In the genomic region with DNA sequence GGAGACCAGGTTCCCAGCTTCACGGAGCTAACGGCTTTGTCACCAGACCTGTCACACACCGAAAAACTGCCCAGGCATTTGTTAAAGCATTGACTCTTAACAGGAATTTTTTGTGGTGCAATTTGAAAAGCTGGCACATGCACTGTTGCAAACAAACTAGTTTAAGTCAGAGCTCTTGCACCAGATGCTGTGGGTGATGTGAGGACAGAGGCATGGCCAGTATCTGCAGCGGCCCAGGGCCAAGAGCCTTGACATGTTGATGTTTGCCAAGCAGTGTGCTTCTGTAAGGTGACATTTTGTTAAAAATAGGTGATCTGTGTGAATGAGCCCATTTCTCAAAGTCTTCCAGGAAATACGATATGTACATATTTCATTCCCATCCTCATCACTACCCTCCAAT, we compare ENCODE assay signal across 16 cellular contexts.
DNase-seq lines count a peak whose midpoint lies in the region; ATAC-seq and TF ChIP-seq lines count a peak whose summit lies in the region.
"Had no signal": no experiment of that assay in that cellular context is flagged by ENCODE, and none has a peak within 500 bp of the region (broad histone marks: within the 10 kb centered on the region; RNA-seq: fewer than 3 reads in every experiment).

No MANE protein-coding gene starts in this region.

- H3K4me3 ChIP-seq in mesendoderm (ENCODE audit: low read length) (no peak overlapping the region), A673 (ENCODE audit: low read depth, low read length, poor library complexity, severe bottlenecking) (no peak overlapping the region)
- H3K4me3 ChIP-seq: A549 had no signal

- no peaks in the 10 kb centered on the region for H3K79me1 ChIP-seq in mesendoderm (ENCODE audit: low read length)

- H3K23ac ChIP-seq in mesendoderm (ENCODE audit: low read length) = no peak overlapping the region

- H3K79me2 ChIP-seq in mesendoderm (ENCODE audit: control insufficient read depth, insufficient read depth, low read length) = no peaks in the 10 kb centered on the region

- no peak overlapping the region for H4K8ac ChIP-seq in mesendoderm (ENCODE audit: low read depth, low read length)

- H2BK5ac ChIP-seq in mesendoderm (ENCODE audit: low read length) = no peak overlapping the region

- WGBS in mesendoderm (ENCODE audit: extremely low coverage, insufficient coverage, low lambda C conversion rate) = no CpG with 5 or more reads among the region's 5 CpGs

- H2BK120ac ChIP-seq in mesendoderm (ENCODE audit: low read depth, low read length) = no peak overlapping the region

- no peak overlapping the region for H3K4me2 ChIP-seq in mesendoderm (ENCODE audit: low read length)
- H3K4me2 ChIP-seq: A549, KMS-11 had no signal

- no peaks in the 10 kb centered on the region for H3K9me3 Mint-ChIP-seq in effector memory CD8-positive, alpha-beta T cell
- H3K9me3 Mint-ChIP-seq: CD4-positive, alpha-beta T cell had no signal

- H3K36me3 Mint-ChIP-seq in effector memory CD8-positive, alpha-beta T cell (ENCODE audit: insufficient read depth) = peaks cover 2% of the 10 kb centered on the region

- no peak for TF ChIP-seq CTCF in A673 (conservative IDR thresholded peaks at IDR 0.05; ENCODE audit: low read depth, low read length)

- no peaks in the 10 kb centered on the region for H3K9me3 ChIP-seq in A673 (ENCODE audit: low read depth, low read length, poor library complexity, severe bottlenecking)
- H3K9me3 ChIP-seq: A549 had no signal

- intact Hi-C loops in A673 (cut with micrococcal nuclease; ENCODE audit: unreplicated experiment) = no loop called here

- DNase-seq in AG08395 (ENCODE audit: low spot score) (peak; percentile 35), NCI-H1694 treated with DMSO at 0.1 percent for 48 hours (lab: John Stamatoyannopoulos, UW) (peak; percentile 51), fibroblast of peridontal ligament (ENCODE audit: extremely low read depth) (peak; percentile 42), islet precursor cell (peak; percentile 42), mesendoderm (no peak), A673 (ENCODE audit: low spot score) (no peak), substantia nigra (lab: John Stamatoyannopoulos, UW) (no peak)
- DNase-seq in effector memory CD8-positive, alpha-beta T cell = no peak
- DNase-seq: CD4-positive, alpha-beta T cell; GF-D8; NCI-H1092; NCI-H345; NCI-H69 had no signal

- CTCF ChIA-PET in A673 (lab: Charles Lee) = no interaction called here

- BruUV-seq in A673 (replicated peaks; lab: Mats Ljungman, UMichigan) = no TSS peak

- peaks cover 27 to 33% of the 10 kb centered on the region in 2 donors for H3K27me3 Mint-ChIP-seq in effector memory CD8-positive, alpha-beta T cell

- ATAC-seq in effector memory CD8-positive, alpha-beta T cell (replicated peaks) = no peak
- ATAC-seq: A549 had no signal

- H3K27ac Mint-ChIP-seq in effector memory CD8-positive, alpha-beta T cell = no peak overlapping the region
- H3K27ac Mint-ChIP-seq: B cell; CD4-positive, alpha-beta T cell had no signal

- H2BK15ac ChIP-seq in mesendoderm (replicated peaks; ENCODE audit: low read depth) = no peak overlapping the region

- POLR2A ChIA-PET in A673 (lab: Charles Lee; ENCODE audit: low non-redundant PET) = no interaction called here

- no peak overlapping the region for H3K9ac ChIP-seq in mesendoderm (ENCODE audit: low read length)
- H3K9ac ChIP-seq: KMS-11 had no signal

- no peak overlapping the region for H3K4me3 Mint-ChIP-seq in effector memory CD8-positive, alpha-beta T cell
- H3K4me3 Mint-ChIP-seq: B cell; CD4-positive, alpha-beta T cell had no signal

- H4K5ac ChIP-seq in mesendoderm (ENCODE audit: low read length) = no peak overlapping the region

- H3K18ac ChIP-seq in mesendoderm (ENCODE audit: low read length) = no peak overlapping the region

- H3K4me1 ChIP-seq in mesendoderm (ENCODE audit: control insufficient read depth, low read depth, low read length) (no peaks in the 10 kb centered on the region), A673 (ENCODE audit: insufficient read depth, low read length, poor library complexity, severe bottlenecking) (no peaks in the 10 kb centered on the region)
- H3K4me1 ChIP-seq: A549 had no signal

- H3K36me3 ChIP-seq in mesendoderm (ENCODE audit: control insufficient read depth, insufficient read depth, low read length) (no peaks in the 10 kb centered on the region), A673 (ENCODE audit: insufficient read depth, low read length, poor library complexity, severe bottlenecking) (no peaks in the 10 kb centered on the region)

- H3K4ac ChIP-seq in mesendoderm (ENCODE audit: low read depth, low read length) = no peak overlapping the region

- no peak overlapping the region for H2AK5ac ChIP-seq in mesendoderm (ENCODE audit: low read length)

- no peak overlapping the region for H3K56ac ChIP-seq in mesendoderm (ENCODE audit: low read length)

- H3K27me3 ChIP-seq in mesendoderm (ENCODE audit: insufficient read depth, low read length, poor library complexity) = no peaks in the 10 kb centered on the region
- no peaks in the 10 kb centered on the region for H3K27me3 ChIP-seq in A673 (replicated peaks; ENCODE audit: insufficient read depth, low read depth, low read length, poor library complexity)

- H3K4me1 Mint-ChIP-seq in effector memory CD8-positive, alpha-beta T cell (ENCODE audit: low read depth in 2 of 2) = no peaks in the 10 kb centered on the region
- H3K4me1 Mint-ChIP-seq: B cell had no signal

- no peak overlapping the region for H3K27ac ChIP-seq in mesendoderm (ENCODE audit: low read depth, low read length)
- H3K27ac ChIP-seq in A673 (ENCODE audit: low read depth, low read length, poor library complexity, severe bottlenecking) = no peak overlapping the region
- no peak overlapping the region for H3K27ac ChIP-seq in substantia nigra (ENCODE audit: low read depth, low read length, poor library complexity, severe bottlenecking)
- H3K27ac ChIP-seq: A549, KMS-11 had no signal

Comparison
In these comparisons a context has a peak if more than half of its experiments do, and no peak if none do; other contexts are left out.
1. DNase-seq: peak in AG08395 (single experiment), NCI-H1694 treated with DMSO at 0.1 percent for 48 hours (single experiment), fibroblast of peridontal ligament (single experiment) and islet precursor cell (single experiment); none in mesendoderm (single experiment), effector memory CD8-positive, alpha-beta T cell (0 of 3), A673 (single experiment) and substantia nigra (0 of 49).